In the genomic region with DNA sequence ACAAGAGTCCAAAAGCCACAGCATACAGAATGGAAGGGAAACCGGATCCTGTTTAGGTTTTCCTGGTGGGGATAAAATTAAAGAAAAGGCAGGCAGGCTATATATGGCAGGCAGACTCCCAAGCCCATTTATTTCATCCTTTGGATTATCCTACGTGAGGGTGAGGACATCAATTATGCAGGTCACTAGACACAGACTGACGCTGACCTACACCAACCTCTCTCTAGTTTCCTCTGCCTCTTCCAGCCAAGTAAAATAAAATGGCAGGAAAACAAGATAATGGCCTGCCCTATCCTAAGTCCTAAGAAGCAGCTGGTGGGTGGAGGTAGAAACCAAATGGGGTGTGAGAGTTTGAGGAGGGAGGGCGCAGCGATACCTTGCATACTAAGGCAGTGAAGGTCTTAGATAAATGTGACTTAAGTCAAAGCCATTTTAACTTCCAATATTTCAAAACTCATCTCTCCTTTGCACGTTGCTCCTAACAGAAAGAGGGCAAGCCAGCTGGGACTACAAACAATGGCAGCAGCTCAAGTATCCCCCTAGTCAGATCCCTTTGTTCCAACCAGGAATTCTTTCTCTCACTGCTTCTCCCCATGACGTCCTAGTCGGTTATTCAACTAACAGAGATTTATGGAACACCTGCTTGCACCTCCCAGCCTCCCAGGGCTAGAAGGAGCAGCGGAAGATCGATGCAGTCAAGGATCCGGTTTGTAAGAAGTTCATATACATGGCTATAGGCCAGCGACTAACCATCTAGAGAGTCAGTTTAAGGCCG, we compare ENCODE assay signal across 8 cellular contexts.
DNase-seq lines count a peak whose midpoint lies in the region; ATAC-seq and TF ChIP-seq lines count a peak whose summit lies in the region.

No MANE protein-coding gene starts in this region.

- H3K36me3 ChIP-seq in neutrophil = peaks cover 93% of the 10 kb centered on the region
- peaks cover 58% of the 10 kb centered on the region for H3K36me3 ChIP-seq in suprapubic skin

- peak overlapping the region; percentile 74 for H3K27ac ChIP-seq in neutrophil
- no peak overlapping the region for H3K27ac ChIP-seq in suprapubic skin

- H3K36me3 Mint-ChIP-seq in HFFc6 (ENCODE audit: low read depth) = peaks cover 36% of the 10 kb centered on the region
- peaks cover 50% of the 10 kb centered on the region for H3K36me3 Mint-ChIP-seq in endothelial cell (ENCODE audit: low read depth, unreplicated experiment)

- H3K4me1 ChIP-seq in neutrophil (ENCODE audit: control insufficient read depth in 1 of 2, insufficient read depth in 1 of 2, low read depth in 1 of 2, low read length in 1 of 2) (peaks cover 20 to 27% of the 10 kb centered on the region in 2 experiments), suprapubic skin (peaks cover 20% of the 10 kb centered on the region)

- H3K27me3 ChIP-seq in neutrophil (no peaks in the 10 kb centered on the region), suprapubic skin (no peaks in the 10 kb centered on the region)

- no peak overlapping the region for H3K4me3 ChIP-seq in neutrophil (ENCODE audit: low read depth in 1 of 2, low read length in 1 of 2)
- no peak overlapping the region for H3K4me3 ChIP-seq in suprapubic skin

- H3K27me3 Mint-ChIP-seq in HFFc6 (ENCODE audit: insufficient read depth) (no peaks in the 10 kb centered on the region), endothelial cell (ENCODE audit: unreplicated experiment) (peaks cover 9% of the 10 kb centered on the region)

- peaks cover 35% of the 10 kb centered on the region for H3K4me1 Mint-ChIP-seq in HFFc6 (ENCODE audit: low read depth)
- H3K4me1 Mint-ChIP-seq in endothelial cell (ENCODE audit: unreplicated experiment) = peaks cover 23% of the 10 kb centered on the region

- peak overlapping the region; percentile 56 for H3K27ac Mint-ChIP-seq in HFFc6
- H3K27ac Mint-ChIP-seq in endothelial cell (ENCODE audit: unreplicated experiment) = peak overlapping the region; percentile 86

- 68% methylated on average over 13 of the region's 13 CpGs for WGBS in suprapubic skin

- H3K4me3 Mint-ChIP-seq in HFFc6 (no peak overlapping the region), endothelial cell (ENCODE audit: unreplicated experiment) (no peak overlapping the region)

- DNase-seq in HFFc6 (no peak), NCI-H69 (lab: John Stamatoyannopoulos, UW) (peak; percentile 85), endothelial cell (ENCODE audit: low spot score) (no peak), suprapubic skin (ENCODE audit: low spot score in 2 of 2) (no peak), activated gamma-delta T cell treated with Interleukin-2 at 50 U/mL for 16 hours (no peak), mucosa of gallbladder (ENCODE audit: low spot score) (no peak)

- no peaks in the 10 kb centered on the region for H3K9me3 Mint-ChIP-seq in HFFc6
- no peaks in the 10 kb centered on the region for H3K9me3 Mint-ChIP-seq in endothelial cell (ENCODE audit: unreplicated experiment)

- no peak for TF ChIP-seq CTCF in HFFc6 (IDR thresholded peaks at IDR 0.05)
- TF ChIP-seq CTCF in endothelial cell (IDR thresholded peaks at IDR 0.05; ENCODE audit: unreplicated experiment) = no peak
- TF ChIP-seq CTCF in neutrophil (IDR thresholded peaks at IDR 0.05) = no peak
- TF ChIP-seq CTCF in suprapubic skin (IDR thresholded peaks at IDR 0.05) = no peak

- no peak for ATAC-seq in HG03135 (IDR thresholded peaks at IDR 0.05; ENCODE audit: unreplicated experiment)

- H3K9me3 ChIP-seq in neutrophil (no peaks in the 10 kb centered on the region), suprapubic skin (no peaks in the 10 kb centered on the region)

- no peak for TF ChIP-seq POLR2A in suprapubic skin (IDR thresholded peaks at IDR 0.05)

- no peak for TF ChIP-seq EP300 in suprapubic skin (IDR thresholded peaks at IDR 0.05)
